Comparison of ENCODE assay signal across 10 cellular contexts in genomic region chr19:8611890-8612806, GRCh38. TPM values are rescaled to one million over a fixed set of nuclear protein-coding genes. Genes with fewer than 3 reads are reported as not detected.
DNase-seq lines count a peak whose midpoint lies in the region; ATAC-seq and TF ChIP-seq lines count a peak whose summit lies in the region.
"Had no signal": no experiment of that assay in that cellular context is flagged by ENCODE, and none has a peak within 500 bp of the region (broad histone marks: within the 10 kb centered on the region; RNA-seq: fewer than 3 reads in every experiment).

No MANE protein-coding gene starts in this region.

- H3K4me1 Mint-ChIP-seq in CD4-positive, alpha-beta memory T cell = peaks cover 21 to 53% (median 40%) of the 10 kb centered on the region in 4 donors
- peaks cover 38% of the 10 kb centered on the region for H3K4me1 Mint-ChIP-seq in nephron

- H3K27me3 Mint-ChIP-seq in CD4-positive, alpha-beta memory T cell = peaks cover 1 to 2% of the 10 kb centered on the region in 2 donors
- peaks cover 8% of the 10 kb centered on the region for H3K27me3 Mint-ChIP-seq in nephron (ENCODE audit: low read depth)

- H3K27ac ChIP-seq in CD4-positive, alpha-beta memory T cell (ENCODE audit: low read depth, low read length) = no peak overlapping the region
- H3K27ac ChIP-seq in Karpas-422 (ENCODE audit: low read length) = no peak overlapping the region

- peak overlapping the region; percentile 70 to 92 (median 84) for H3K27ac Mint-ChIP-seq in CD4-positive, alpha-beta memory T cell
- peak overlapping the region; percentile 91 to 99 (median 94) for H3K27ac Mint-ChIP-seq in nephron

- CTCF ChIA-PET in CD4-positive, alpha-beta memory T cell (lab: Charles Lee; ENCODE audit: partially characterized antibody) = interaction anchor here (0.7 to 2.5 kb wide), 3 partner anchors 19 to 1881 kb away, joined by 3 to 11 read pairs (median 4); no protein-coding TSS in a partner anchor

- H2AFZ ChIP-seq in Karpas-422 (ENCODE audit: low read length) = no peak overlapping the region

- peak in 1 of 5 donors; percentile 19 for DNase-seq in CD4-positive, alpha-beta memory T cell
- peak; percentile 44 for DNase-seq in Karpas-422
- peak; percentile 52 for DNase-seq in dermis blood vessel endothelial cell
- DNase-seq in DMS79 (lab: John Stamatoyannopoulos, UW) = no peak
- DNase-seq in G401 (ENCODE audit: low spot score) = no peak
- no peak for DNase-seq in NCI-H2029 treated with DMSO at 0.1 percent for 48 hours (lab: John Stamatoyannopoulos, UW)
- DNase-seq: activated CD8-positive, alpha-beta memory T cell treated with anti-CD3 and anti-CD28 coated beads, Interleukin-2, amount 50 U/mL, for 4 hours had no signal

- TF ChIP-seq POLR2A in GM18505 (IDR thresholded peaks at IDR 0.05; ENCODE audit: borderline replicate concordance, extremely low read depth, insufficient read depth, insufficient read length) = no peak

- no peak overlapping the region for H3K4me2 ChIP-seq in Karpas-422 (ENCODE audit: low read depth, low read length, poor library complexity, severe bottlenecking)

- peak overlapping the region; percentile 57 to 90 (median 78) for H3K4me3 Mint-ChIP-seq in CD4-positive, alpha-beta memory T cell
- peak overlapping the region; percentile 82 to 93 (median 92) for H3K4me3 Mint-ChIP-seq in nephron

- peaks cover 4 to 17% of the 10 kb centered on the region in 2 donors for H3K36me3 Mint-ChIP-seq in CD4-positive, alpha-beta memory T cell
- H3K36me3 Mint-ChIP-seq in nephron (ENCODE audit: low read depth) = peaks cover 13% of the 10 kb centered on the region

- no peaks in the 10 kb centered on the region for H3K79me2 ChIP-seq in Karpas-422 (ENCODE audit: low read length)

- no peaks in the 10 kb centered on the region for H3K36me3 ChIP-seq in CD4-positive, alpha-beta memory T cell (ENCODE audit: insufficient read depth, low read length)
- H3K36me3 ChIP-seq in Karpas-422 (ENCODE audit: insufficient read depth, low read length) = no peaks in the 10 kb centered on the region

- POLR2A ChIA-PET in CD4-positive, alpha-beta memory T cell (lab: Charles Lee; ENCODE audit: partially characterized antibody) = interaction anchor here (1.2 to 1.5 kb wide), 3 partner anchors 17 to 32 kb away, joined by 3 to 5 read pairs (median 4); no protein-coding TSS in a partner anchor

- ATAC-seq in GM18505 (IDR thresholded peaks at IDR 0.05; ENCODE audit: unreplicated experiment) = no peak

- intact Hi-C loops in CD4-positive, alpha-beta memory T cell (cut with micrococcal nuclease) = loop anchor here (2.0 kb wide), 1 partner anchor 19 kb away; no protein-coding TSS in a partner anchor

- H4K20me1 ChIP-seq in Karpas-422 (ENCODE audit: insufficient read depth, low read depth, low read length) = no peaks in the 10 kb centered on the region

- in situ Hi-C loops in G401 (cut with HindIII; ENCODE audit: low sequenced_read_pairs) = no loop called here

- H3K9me3 ChIP-seq in CD4-positive, alpha-beta memory T cell (ENCODE audit: control insufficient read depth in 1 of 2, low read length in 2 of 2) = no peaks in the 10 kb centered on the region
- H3K9me3 ChIP-seq in Karpas-422 (ENCODE audit: low read length) = no peaks in the 10 kb centered on the region

- H3K4me3 ChIP-seq in CD4-positive, alpha-beta memory T cell (ENCODE audit: low read length in 2 of 2) = no peak overlapping the region
- no peak overlapping the region for H3K4me3 ChIP-seq in Karpas-422 (ENCODE audit: low read length)

- TF ChIP-seq CTCF in nephron (IDR thresholded peaks at IDR 0.05; ENCODE audit: unreplicated experiment in 3 of 3) = no peak

- H3K4me1 ChIP-seq in CD4-positive, alpha-beta memory T cell (ENCODE audit: insufficient read depth, low read length) = peaks cover 38% of the 10 kb centered on the region
- no peaks in the 10 kb centered on the region for H3K4me1 ChIP-seq in Karpas-422 (ENCODE audit: low read length)

- H3K9ac ChIP-seq in Karpas-422 (ENCODE audit: low read length) = no peak overlapping the region

- H3K27me3 ChIP-seq in CD4-positive, alpha-beta memory T cell (ENCODE audit: insufficient read depth, low read length) = no peaks in the 10 kb centered on the region
- H3K27me3 ChIP-seq in Karpas-422 (ENCODE audit: low read length) = no peaks in the 10 kb centered on the region

- no peaks in the 10 kb centered on the region for H3K9me2 ChIP-seq in Karpas-422 (replicated peaks; ENCODE audit: insufficient read depth, low read length)

- H3K9me3 Mint-ChIP-seq in CD4-positive, alpha-beta memory T cell = peaks cover 0 to 1% (median 0%) of the 10 kb centered on the region in 8 donors
- H3K9me3 Mint-ChIP-seq in nephron = no peaks in the 10 kb centered on the region

RNA-seq across cellular contexts. Expression of gene ADAMTS10, which starts 1.6 kb away (rescaled TPM):
- 10 to 100 TPM; 66.0 to 67.2 TPM for total RNA-seq in CD4-positive, alpha-beta memory T cell
- 1 to 10 TPM in 1 of 2 donors, under 1 TPM in 1; 0.59 to 2.2 TPM for polyA plus RNA-seq in CD4-positive, alpha-beta memory T cell
- total RNA-seq in Karpas-422 (2014; rRNA removed; shearing (Covaris generic); ENCODE audit: low replicate concordance) = not detected in 2 replicates
- 4.8 and 13.8 TPM in 2 replicates for total RNA-seq in dermis blood vessel endothelial cell
- 8.7 and 14.5 TPM in 2 replicates for total RNA-seq in G401 (2014; rRNA removed; shearing (Covaris generic))
- polyA plus RNA-seq: keratinocyte had no signal

RNA-seq across cellular contexts. Expression of gene NFILZ, which starts 18.3 kb away (rescaled TPM):
- total RNA-seq in CD4-positive, alpha-beta memory T cell = not detected
- polyA plus RNA-seq in CD4-positive, alpha-beta memory T cell = not detected
- not detected in 2 replicates for total RNA-seq in Karpas-422 (2014; rRNA removed; shearing (Covaris generic); ENCODE audit: low replicate concordance)
- total RNA-seq in dermis blood vessel endothelial cell = not detected in 2 replicates
- total RNA-seq in G401 (2014; rRNA removed; shearing (Covaris generic)) = not detected in 2 replicates
- polyA plus RNA-seq: keratinocyte had no signal

RNA-seq across cellular contexts. Expression of gene MYO1F, which starts 34.9 kb away (rescaled TPM):
- 100 to 1,000 TPM; 329 to 359 TPM for total RNA-seq in CD4-positive, alpha-beta memory T cell
- 100 to 1,000 TPM in 1 of 2 donors, 10 to 100 TPM in 1; 35.9 to 112 TPM for polyA plus RNA-seq in CD4-positive, alpha-beta memory T cell
- not detected in 2 replicates for total RNA-seq in Karpas-422 (2014; rRNA removed; shearing (Covaris generic); ENCODE audit: low replicate concordance)
- 0.14 and 0.34 TPM in 2 replicates for total RNA-seq in dermis blood vessel endothelial cell
- total RNA-seq in G401 (2014; rRNA removed; shearing (Covaris generic)) = 3.4 TPM in 1 of 2 replicates, not detected in the other

Comparison
In these comparisons a context has a peak if more than half of its experiments do, and no peak if none do; other contexts are left out.
1. DNase-seq: peak in Karpas-422 (single experiment) and dermis blood vessel endothelial cell (single experiment); none in DMS79 (single experiment), G401 (single experiment) and NCI-H2029 treated with DMSO at 0.1 percent for 48 hours (single experiment).
2. RNA of gene MYO1F, which starts 34.9 kb away (total RNA-seq): 329 to 359 TPM in CD4-positive, alpha-beta memory T cell; 0.14 to 0.34 TPM in dermis blood vessel endothelial cell, not detected in Karpas-422 and 3.4 TPM in G401; every median in the first group is over 10 times any median in the second.